8 cellular contexts compared by ENCODE assay signal in genomic region chr12:93742086-93742934, GRCh38.
DNase-seq lines count a peak whose midpoint lies in the region; ATAC-seq, FAIRE-seq and TF ChIP-seq lines count a peak whose summit lies in the region.

No MANE protein-coding gene starts in this region.

- H3K27ac ChIP-seq in VCaP (peak overlapping the region; percentile 93), skeletal muscle tissue (ENCODE audit: low read depth, low read length) (peak overlapping the region; percentile 79)

- H3K4me1 ChIP-seq in skeletal muscle tissue (ENCODE audit: control insufficient read depth in 3 of 3, insufficient read depth in 3 of 3, low read length in 3 of 3): peaks cover 22 to 24% (median 24%) of the 10 kb centered on the region in 3 donors

- TF ChIP-seq CTCF in GM12872 (IDR thresholded peaks at IDR 0.05; ENCODE audit: insufficient read depth, low read depth, low read length) (peak; percentile 32; the same call in 2 of the 3 replicates), VCaP (conservative IDR thresholded peaks at IDR 0.05) (peak; percentile 66), bronchial epithelial cell (IDR thresholded peaks at IDR 0.05; ENCODE audit: insufficient read depth, low read length, severe bottlenecking) (peak; percentile 28)

- H3K4me3 ChIP-seq in bronchial epithelial cell (ENCODE audit: low read depth, low read length) (peak overlapping the region; percentile 57), skeletal muscle tissue (ENCODE audit: low read length in 3 of 3) (peak overlapping the region; percentile 66 to 92 (median 89))

- peak overlapping the region; percentile 73 to 91 (median 89) for H3K9ac ChIP-seq in skeletal muscle tissue (ENCODE audit: low read depth in 1 of 3, low read length in 3 of 3)

- H3K36me3 ChIP-seq in bronchial epithelial cell (ENCODE audit: control insufficient read depth, insufficient read depth, low read length) (no peaks in the 10 kb centered on the region), skeletal muscle tissue (ENCODE audit: control insufficient read depth in 3 of 3, insufficient read depth in 3 of 3, low read length in 3 of 3) (no peaks in the 10 kb centered on the region)

- DNase-seq in NCI-H1417 (lab: John Stamatoyannopoulos, UW) (peak; percentile 59 to 92 (median 86)), bronchial epithelial cell (ENCODE audit: low read depth) (peak; percentile 50), iPS-NIHi7 (ENCODE audit: extremely low spot score) (peak; percentile 78)

- FAIRE-seq in bronchial epithelial cell (lab: Jason Lieb, UNC): no peak

- H3K9me3 ChIP-seq in skeletal muscle tissue (ENCODE audit: control insufficient read depth in 3 of 3, low read length in 3 of 3): no peaks in the 10 kb centered on the region

- H3K27me3 ChIP-seq in bronchial epithelial cell (ENCODE audit: control insufficient read depth, insufficient read depth, low read length) (no peaks in the 10 kb centered on the region), skeletal muscle tissue (ENCODE audit: control insufficient read depth in 3 of 3, insufficient read depth in 3 of 3, low read length in 3 of 3) (no peaks in the 10 kb centered on the region)

- ATAC-seq in HG02759 (IDR thresholded peaks at IDR 0.05; ENCODE audit: unreplicated experiment): peak; percentile 94
- ATAC-seq in GM18873 (IDR thresholded peaks at IDR 0.05; ENCODE audit: low FRiP score, unreplicated experiment): no peak
